13 cellular contexts compared by ENCODE assay signal in the genomic region with DNA sequence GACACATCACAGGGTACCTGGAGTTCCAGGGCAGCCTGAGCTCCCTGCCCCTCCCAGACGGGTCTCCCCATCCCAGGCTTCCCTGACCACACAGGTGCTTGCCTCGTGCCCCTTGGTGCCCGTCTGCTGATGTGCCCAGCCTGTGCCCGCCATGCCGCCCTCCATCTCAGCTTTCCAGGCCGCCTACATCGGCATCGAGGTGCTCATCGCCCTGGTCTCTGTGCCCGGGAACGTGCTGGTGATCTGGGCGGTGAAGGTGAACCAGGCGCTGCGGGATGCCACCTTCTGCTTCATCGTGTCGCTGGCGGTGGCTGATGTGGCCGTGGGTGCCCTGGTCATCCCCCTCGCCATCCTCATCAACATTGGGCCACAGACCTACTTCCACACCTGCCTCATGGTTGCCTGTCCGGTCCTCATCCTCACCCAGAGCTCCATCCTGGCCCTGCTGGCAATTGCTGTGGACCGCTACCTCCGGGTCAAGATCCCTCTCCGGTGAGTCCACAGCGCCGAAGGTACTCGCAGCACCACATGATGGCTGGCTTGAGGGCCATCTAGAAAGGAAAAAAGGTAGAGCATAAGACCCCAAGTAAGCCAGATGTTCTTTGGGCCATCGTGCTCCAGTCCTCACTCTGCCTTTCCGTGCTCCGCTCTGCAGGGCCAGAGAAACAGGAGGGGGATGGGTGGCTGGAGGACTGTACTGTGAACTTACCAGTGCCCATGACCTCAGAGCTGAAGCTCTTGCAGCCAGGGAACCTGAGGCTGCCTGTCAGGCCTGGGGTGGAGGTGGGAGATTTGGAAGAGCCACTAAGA. TPM values are rescaled to one million over a fixed set of nuclear protein-coding genes. Genes with fewer than 3 reads are reported as not detected.
A peak's percentile ranks its signal among the peaks of the same experiment; 100 is the strongest.
DNase-seq lines count a peak whose midpoint lies in the region; ATAC-seq and TF ChIP-seq lines count a peak whose summit lies in the region.
"Had no signal": no experiment of that assay in that cellular context is flagged by ENCODE, and none has a peak within 500 bp of the region (broad histone marks: within the 10 kb centered on the region; RNA-seq: fewer than 3 reads in every experiment).

No MANE protein-coding gene starts in this region.

- H3K27ac Mint-ChIP-seq in activated CD8-positive, alpha-beta memory T cell treated with anti-CD3 and anti-CD28 coated beads, Interleukin-2, amount 10 ng/mL, durations not matched to agents 7 days and 5 days, result no peak overlapping the region
- H3K27ac Mint-ChIP-seq in activated T-helper 17 cell treated with anti-CD3 and anti-CD28 coated beads, Interleukin-2, amount 50 U/mL, for 72 hours, result no peak overlapping the region

- H3K9me3 ChIP-seq in ES-I3 (ENCODE audit: control insufficient read depth, insufficient read depth, low read length) (no peaks in the 10 kb centered on the region), right atrium auricular region (no peaks in the 10 kb centered on the region)
- H3K9me3 ChIP-seq: mucosa of descending colon had no signal

- CTCF ChIA-PET in activated CD8-positive, alpha-beta memory T cell treated with anti-CD3 and anti-CD28 coated beads, Interleukin-2, amount 10 ng/mL, durations not matched to agents 7 days and 5 days (lab: Charles Lee), result interaction anchor here (1.5 kb wide), 2 partner anchors 11 to 43 kb away, joined by 4 to 5 read pairs; no protein-coding TSS in a partner anchor

- no peaks in the 10 kb centered on the region for H3K27me3 ChIP-seq in right atrium auricular region

- H3K4me3 Mint-ChIP-seq in activated CD8-positive, alpha-beta memory T cell treated with anti-CD3 and anti-CD28 coated beads, Interleukin-2, amount 10 ng/mL, durations not matched to agents 7 days and 5 days, result no peak overlapping the region
- no peak overlapping the region for H3K4me3 Mint-ChIP-seq in activated T-helper 17 cell treated with anti-CD3 and anti-CD28 coated beads, Interleukin-2, amount 50 U/mL, for 72 hours

- peak overlapping the region; percentile 47 to 54 for H3K4me3 ChIP-seq in right atrium auricular region
- H3K4me3 ChIP-seq: mucosa of descending colon had no signal

- H3K9me3 Mint-ChIP-seq in activated CD8-positive, alpha-beta memory T cell treated with anti-CD3 and anti-CD28 coated beads, Interleukin-2, amount 10 ng/mL, durations not matched to agents 7 days and 5 days (ENCODE audit: low read depth), result no peaks in the 10 kb centered on the region
- H3K9me3 Mint-ChIP-seq in activated T-helper 17 cell treated with anti-CD3 and anti-CD28 coated beads, Interleukin-2, amount 50 U/mL, for 72 hours, result no peaks in the 10 kb centered on the region

- no peaks in the 10 kb centered on the region for H3K4me1 Mint-ChIP-seq in activated CD8-positive, alpha-beta memory T cell treated with anti-CD3 and anti-CD28 coated beads, Interleukin-2, amount 10 ng/mL, durations not matched to agents 7 days and 5 days
- peaks cover 7% of the 10 kb centered on the region for H3K4me1 Mint-ChIP-seq in activated T-helper 17 cell treated with anti-CD3 and anti-CD28 coated beads, Interleukin-2, amount 50 U/mL, for 72 hours

- H3K27ac ChIP-seq in right atrium auricular region, result peak overlapping the region; percentile 91 to 94
- H3K27ac ChIP-seq: epithelial cell of prostate had no signal

- peak overlapping the region; percentile 56; the same call in 1 of the 2 replicates for H3K9ac ChIP-seq in ES-I3 (ENCODE audit: low read depth, low read length)

- ATAC-seq in activated CD8-positive, alpha-beta memory T cell treated with anti-CD3 and anti-CD28 coated beads, Interleukin-2, amount 10 ng/mL, durations not matched to agents 7 days and 5 days, result no peak
- no peak for ATAC-seq in HG03039 (IDR thresholded peaks at IDR 0.05; ENCODE audit: unreplicated experiment)
- ATAC-seq in activated T-helper 17 cell treated with anti-CD3 and anti-CD28 coated beads, Interleukin-2, amount 50 U/mL, for 72 hours (replicated peaks), result no peak

- peaks cover 51% of the 10 kb centered on the region for H3K27me3 Mint-ChIP-seq in activated CD8-positive, alpha-beta memory T cell treated with anti-CD3 and anti-CD28 coated beads, Interleukin-2, amount 10 ng/mL, durations not matched to agents 7 days and 5 days
- H3K27me3 Mint-ChIP-seq in activated T-helper 17 cell treated with anti-CD3 and anti-CD28 coated beads, Interleukin-2, amount 50 U/mL, for 72 hours, result peaks cover 42% of the 10 kb centered on the region

- no peaks in the 10 kb centered on the region for H3K36me3 Mint-ChIP-seq in activated CD8-positive, alpha-beta memory T cell treated with anti-CD3 and anti-CD28 coated beads, Interleukin-2, amount 10 ng/mL, durations not matched to agents 7 days and 5 days
- H3K36me3 Mint-ChIP-seq in activated T-helper 17 cell treated with anti-CD3 and anti-CD28 coated beads, Interleukin-2, amount 50 U/mL, for 72 hours (ENCODE audit: low read depth), result no peaks in the 10 kb centered on the region

- peak; percentile 37 for DNase-seq in activated CD8-positive, alpha-beta memory T cell treated with anti-CD3 and anti-CD28 coated beads, Interleukin-2, amount 10 ng/mL, durations not matched to agents 7 days and 5 days
- DNase-seq in right atrium auricular region (ENCODE audit: low spot score), result peak; percentile 55
- DNase-seq in putamen (ENCODE audit: low spot score), result peak; percentile 58
- DNase-seq in NCI-H345 treated with DMSO at 0.1 percent for 48 hours (lab: John Stamatoyannopoulos, UW; ENCODE audit: unreplicated experiment), result no peak
- DNase-seq in SHP77 treated with DMSO at 0.1 percent for 48 hours (lab: John Stamatoyannopoulos, UW), result no peak
- DNase-seq: activated gamma-delta T cell, NCI-H446 treated with DMSO at 0.1 percent for 48 hours had no signal

- no peak for TF ChIP-seq CTCF in right atrium auricular region (IDR thresholded peaks at IDR 0.05)

- H3K36me3 ChIP-seq in ES-I3 (ENCODE audit: insufficient read depth, low read length) (no peaks in the 10 kb centered on the region), right atrium auricular region (no peaks in the 10 kb centered on the region)

- H3K4me1 ChIP-seq in ES-I3 (ENCODE audit: insufficient read depth, low read length) (peaks cover 19% of the 10 kb centered on the region), right atrium auricular region (peaks cover 0 to 85% of the 10 kb centered on the region in 2 donors)

RNA-seq across cellular contexts. Expression of gene ADORA1, which starts 1.4 kb away (rescaled TPM):
- total RNA-seq in activated CD8-positive, alpha-beta memory T cell treated with anti-CD3 and anti-CD28 coated beads, Interleukin-2, amount 10 ng/mL, durations not matched to agents 7 days and 5 days, result not detected
- total RNA-seq in right atrium auricular region, result 10 to 100 TPM in 1 of 2 donors, 1 to 10 TPM in 1; 9.4 to 15.1 TPM
- not detected for total RNA-seq in activated T-helper 17 cell treated with anti-CD3 and anti-CD28 coated beads, Interleukin-2, amount 50 U/mL, for 72 hours
- total RNA-seq: T-helper 2 cell treated with Interferon-gamma antibody and Interleukin-4, amounts not matched to agents 100 ng/mL and 5 ng/mL, for 36 hours had no signal

RNA-seq across cellular contexts. Expression of gene MYOG, which starts 43.1 kb away (rescaled TPM):
- total RNA-seq in activated CD8-positive, alpha-beta memory T cell treated with anti-CD3 and anti-CD28 coated beads, Interleukin-2, amount 10 ng/mL, durations not matched to agents 7 days and 5 days, result not detected
- not detected for total RNA-seq in right atrium auricular region
- not detected for total RNA-seq in activated T-helper 17 cell treated with anti-CD3 and anti-CD28 coated beads, Interleukin-2, amount 50 U/mL, for 72 hours
- total RNA-seq: mucosa of descending colon; T-helper 2 cell treated with Interferon-gamma antibody and Interleukin-4, amounts not matched to agents 100 ng/mL and 5 ng/mL, for 36 hours had no signal

RNA-seq across cellular contexts. Expression of gene MYBPH, which starts 46.7 kb away (rescaled TPM):
- total RNA-seq in activated CD8-positive, alpha-beta memory T cell treated with anti-CD3 and anti-CD28 coated beads, Interleukin-2, amount 10 ng/mL, durations not matched to agents 7 days and 5 days, result not detected
- total RNA-seq in right atrium auricular region, result not detected
- not detected for total RNA-seq in activated T-helper 17 cell treated with anti-CD3 and anti-CD28 coated beads, Interleukin-2, amount 50 U/mL, for 72 hours
- total RNA-seq: mucosa of descending colon; T-helper 2 cell treated with Interferon-gamma antibody and Interleukin-4, amounts not matched to agents 100 ng/mL and 5 ng/mL, for 36 hours had no signal

RNA-seq across cellular contexts. Expression of gene CHI3L1, which starts 57.6 kb away (rescaled TPM):
- total RNA-seq in activated CD8-positive, alpha-beta memory T cell treated with anti-CD3 and anti-CD28 coated beads, Interleukin-2, amount 10 ng/mL, durations not matched to agents 7 days and 5 days, result not detected
- total RNA-seq in right atrium auricular region, result 1 to 10 TPM in 1 of 2 donors, under 1 TPM in 1; 0.85 to 9.4 TPM
- total RNA-seq in activated T-helper 17 cell treated with anti-CD3 and anti-CD28 coated beads, Interleukin-2, amount 50 U/mL, for 72 hours, result not detected
- total RNA-seq: T-helper 2 cell treated with Interferon-gamma antibody and Interleukin-4, amounts not matched to agents 100 ng/mL and 5 ng/mL, for 36 hours had no signal

Comparison
In these comparisons a context has a peak if more than half of its experiments do, and no peak if none do; other contexts are left out.
1. DNase-seq: peak in activated CD8-positive, alpha-beta memory T cell treated with anti-CD3 and anti-CD28 coated beads, Interleukin-2, amount 10 ng/mL, durations not matched to agents 7 days and 5 days (single experiment), right atrium auricular region (single experiment) and putamen (single experiment); none in NCI-H345 treated with DMSO at 0.1 percent for 48 hours (single experiment) and SHP77 treated with DMSO at 0.1 percent for 48 hours (single experiment).
2. RNA of gene ADORA1, which starts 1.4 kb away (total RNA-seq): 9.4 to 15.1 TPM in right atrium auricular region; not detected in activated T-helper 17 cell treated with anti-CD3 and anti-CD28 coated beads, Interleukin-2, amount 50 U/mL, for 72 hours and not detected in activated CD8-positive, alpha-beta memory T cell treated with anti-CD3 and anti-CD28 coated beads, Interleukin-2, amount 10 ng/mL, durations not matched to agents 7 days and 5 days; every median in the first group is over 4 times any median in the second.